ENCODE assay signal across 21 cellular contexts in the genomic region with DNA sequence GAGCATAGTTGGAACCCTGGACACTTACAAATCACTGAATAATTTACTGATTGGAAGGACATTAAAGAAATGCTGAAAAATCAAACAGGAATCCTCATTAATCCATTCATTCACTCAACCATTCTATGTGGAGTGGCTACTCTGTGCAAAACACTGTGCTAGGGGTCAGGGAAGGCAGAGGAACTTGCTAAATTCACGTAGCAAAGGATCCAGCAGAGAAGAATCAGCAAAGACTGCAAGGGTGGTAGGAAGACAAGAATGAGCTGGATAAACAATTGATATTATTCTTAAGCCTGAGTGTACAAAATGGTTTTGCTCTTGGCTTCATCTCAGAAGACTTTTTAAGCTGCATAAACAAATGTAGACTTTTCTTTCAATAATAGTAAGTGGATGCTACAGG.
"Had no signal": no experiment of that assay in that cellular context is flagged by ENCODE, and none has a peak within 500 bp of the region (broad histone marks: within the 10 kb centered on the region; RNA-seq: fewer than 3 reads in every experiment).

No MANE protein-coding gene starts in this region.

- H3K4me3 ChIP-seq: colonic mucosa, lung, transverse colon, uterus had no signal

- FAIRE-seq: endometrium, keratinocyte had no signal

- H3K36me3 ChIP-seq: colonic mucosa, transverse colon, uterus had no signal

- H3K27ac ChIP-seq: colonic mucosa, transverse colon, uterus had no signal

- H3K27me3 ChIP-seq: colonic mucosa, transverse colon, uterus had no signal

- H3K4me1 ChIP-seq: colonic mucosa, uterus had no signal

- DNase-seq: activated CD4-positive, alpha-beta T cell treated with anti-CD3 and anti-CD28 coated beads, Interleukin-2, amount 10 ng/mL, durations not matched to agents 7 days and 5 days; activated CD8-positive, alpha-beta T cell treated with anti-CD3 and anti-CD28 coated beads, Interleukin-2, amount 10 ng/mL, durations not matched to agents 7 days and 5 days; activated naive CD4-positive, alpha-beta T cell treated with anti-CD3 and anti-CD28 coated beads for 36 hours; activated naive CD8-positive, alpha-beta T cell treated with anti-CD3 and anti-CD28 coated beads, Interleukin-2, amount 50 U/mL, for 24 hours; activated T-cell treated with anti-CD3 and anti-CD28 coated beads, Interleukin-2, amount 50 U/mL, for 24 hours; caudate nucleus; colonic mucosa; hippocampal formation; midbrain; occipital lobe; stimulated activated CD4-positive, alpha-beta T cell treated with anti-CD3 and anti-CD28 coated beads, Interleukin-12 subunit alpha, Interleukin-12 subunit beta, amount 100 ng/mL, for 4 hours; stimulated activated CD4-positive, alpha-beta T cell treated with anti-CD3 and anti-CD28 coated beads, Interleukin-1b, Interleukin-23, amount 100 ng/mL, for 48 hours; stimulated activated naive CD8-positive, alpha-beta T cell treated with anti-CD3 and anti-CD28 coated beads, Interleukin-15, Interleukin-2, amounts not matched to agents 100 U/mL and 50 U/mL, for 24 hours; substantia nigra; T-helper 1 cell; T-helper 9 cell; transverse colon; uterus had no signal

- H3K9me3 ChIP-seq: colonic mucosa, transverse colon, uterus had no signal
